Comparison of ENCODE assay signal across 2 cellular contexts in genomic region chr9:133918123-133918813, GRCh38.
TF ChIP-seq lines count a peak whose summit lies in the region.

No MANE protein-coding gene starts in this region.

TF ChIP-seq in HepG2, 621 proteins besides CTCF, POLR2A, EP300 and RAD21:
- TF ChIP-seq ZNF703 (CRISPR knock-in tag; IDR thresholded peaks at IDR 0.05; ENCODE audit: borderline replicate concordance) (no peak), KDM3A (CRISPR knock-in tag; IDR thresholded peaks at IDR 0.05; ENCODE audit: low read depth) (no peak), ZMYM3 (CRISPR knock-in tag; IDR thresholded peaks at IDR 0.05) (peak; percentile 80), PTBP1 (IDR thresholded peaks at IDR 0.05; ENCODE audit: low read depth, low read length, poor library complexity, severe bottlenecking) (no peak), SNAPC5 (CRISPR knock-in tag; IDR thresholded peaks at IDR 0.05; ENCODE audit: borderline replicate concordance) (no peak), ETS1 (CRISPR knock-in tag; IDR thresholded peaks at IDR 0.05) (no peak), GPN1 (CRISPR knock-in tag; IDR thresholded peaks at IDR 0.05; ENCODE audit: borderline replicate concordance) (no peak), NFIC (IDR thresholded peaks at IDR 0.05; ENCODE audit: low read length) (no peak), ZNF713 (CRISPR knock-in tag; IDR thresholded peaks at IDR 0.05) (no peak), ZNF644 (CRISPR knock-in tag; IDR thresholded peaks at IDR 0.05; ENCODE audit: low read depth) (no peak), SSRP1 (CRISPR knock-in tag; IDR thresholded peaks at IDR 0.05) (no peak), NFKB2 (CRISPR knock-in tag; IDR thresholded peaks at IDR 0.05; ENCODE audit: borderline replicate concordance) (0 out of 2 replicates have a peak, but pooled peaks have one; percentile 36), ZNF281 (CRISPR knock-in tag; IDR thresholded peaks at IDR 0.05; ENCODE audit: borderline replicate concordance) (no peak), ZNF83 (CRISPR knock-in tag; IDR thresholded peaks at IDR 0.05; ENCODE audit: borderline replicate concordance) (no peak), ZSCAN31 (CRISPR knock-in tag; IDR thresholded peaks at IDR 0.05; ENCODE audit: low read depth) (no peak), ZNF629 (CRISPR knock-in tag; conservative IDR thresholded peaks at IDR 0.05) (peak; percentile 89), ZBTB46 (CRISPR knock-in tag; IDR thresholded peaks at IDR 0.05; ENCODE audit: borderline replicate concordance) (no peak), ZNF556 (CRISPR knock-in tag; IDR thresholded peaks at IDR 0.05; ENCODE audit: borderline replicate concordance) (no peak), AGO2 (optimal IDR thresholded peaks at IDR 0.05; ENCODE audit: low read depth, low read length) (peak; percentile 20), PBX3 (CRISPR knock-in tag; IDR thresholded peaks at IDR 0.05; ENCODE audit: borderline replicate concordance) (no peak), ZFY (CRISPR knock-in tag; IDR thresholded peaks at IDR 0.05) (no peak), SP140L (CRISPR knock-in tag; IDR thresholded peaks at IDR 0.05; ENCODE audit: borderline replicate concordance) (no peak), JDP2 (CRISPR knock-in tag; IDR thresholded peaks at IDR 0.05; ENCODE audit: borderline replicate concordance) (no peak)

TF ChIP-seq in endothelial cell of umbilical vein, 7 proteins besides CTCF, POLR2A, EP300 and RAD21 (continued from another document):
- TF ChIP-seq POLR2AphosphoS5 (IDR thresholded peaks at IDR 0.05; ENCODE audit: insufficient read depth, low read depth, low read length) = no peak
- no peak for TF ChIP-seq MAX (IDR thresholded peaks at IDR 0.05; ENCODE audit: insufficient read depth, insufficient read length)
- TF ChIP-seq EZH2 (IDR thresholded peaks at IDR 0.05; ENCODE audit: borderline replicate concordance, low read depth, low read length, severe bottlenecking) = no peak
TF ChIP-seq in endothelial cell of umbilical vein: peak in this region for 0.
